ENCODE assay signal across 28 cellular contexts in genomic region chr3:112651076-112651475, GRCh38. TPM values are rescaled to one million over a fixed set of nuclear protein-coding genes. Genes with fewer than 3 reads are reported as not detected.
DNase-seq lines count a peak whose midpoint lies in the region; ATAC-seq, FAIRE-seq and TF ChIP-seq lines count a peak whose summit lies in the region.
"Had no signal": no experiment of that assay in that cellular context is flagged by ENCODE, and none has a peak within 500 bp of the region (broad histone marks: within the 10 kb centered on the region; RNA-seq: fewer than 3 reads in every experiment).

No MANE protein-coding gene starts in this region.

- no peak for ATAC-seq in esophagus mucosa
- ATAC-seq: lower lobe of right lung, WTC11 had no signal

- H3K36me3 ChIP-seq in fibroblast of lung (ENCODE audit: control insufficient read depth, insufficient read depth, low read length): no peaks in the 10 kb centered on the region
- H3K36me3 ChIP-seq in skeletal muscle satellite cell (ENCODE audit: insufficient read depth, low read length): no peaks in the 10 kb centered on the region
- H3K36me3 ChIP-seq: BLaER1 treated with 17β-estradiol and CSF1 and Interleukin-3, amounts not matched to agents 10 nM and 100 nM; lower lobe of right lung; thoracic aorta had no signal

- no peaks in the 10 kb centered on the region for H3K79me2 ChIP-seq in fibroblast of lung (ENCODE audit: control insufficient read depth, insufficient read depth, low read length)
- H3K79me2 ChIP-seq: parathyroid adenoma had no signal

- H3K27me3 ChIP-seq in fibroblast of lung (ENCODE audit: control insufficient read depth, insufficient read depth, low read length) (no peaks in the 10 kb centered on the region), skeletal muscle satellite cell (ENCODE audit: control insufficient read depth, insufficient read depth, low read length) (no peaks in the 10 kb centered on the region)
- H3K27me3 ChIP-seq: BLaER1 treated with 17β-estradiol and CSF1 and Interleukin-3, amounts not matched to agents 10 nM and 100 nM had no signal

- DNase-seq in AG10803 (ENCODE audit: low read depth) (peak; percentile 71), RCC 7860 (ENCODE audit: low spot score) (no peak), fibroblast of lung (ENCODE audit: low read depth in 2 of 2) (no peak), mucosa of gallbladder (ENCODE audit: low spot score) (no peak), SKM-1 treated with dmso at 0.1 percent for 144 hours (lab: John Stamatoyannopoulos, UW; ENCODE audit: unreplicated experiment) (no peak)
- DNase-seq: activated CD4-positive, alpha-beta T cell treated with anti-CD3 and anti-CD28 coated beads, Interleukin-2, amount 10 ng/mL, durations not matched to agents 7 days and 5 days; activated effector memory CD4-positive, alpha-beta T cell treated with Interleukin-2 at 50 U/mL for 16 hours; activated T-cell treated with anti-CD3 and anti-CD28 coated beads, Interleukin-2, amount 50 U/mL, for 1 hour; anterior cingulate cortex; caudate nucleus; cortex of kidney; effector memory CD4-positive, alpha-beta T cell; head of caudate nucleus; lower lobe of right lung; nephron progenitor cell; retina; RPMI8226; stimulated activated CD4-positive, alpha-beta T cell treated with anti-CD3 and anti-CD28 coated beads, Interleukin-1b, Interleukin-23, amount 100 ng/mL, for 48 hours; stimulated activated naive CD4-positive, alpha-beta T cell treated with Interleukin-2 at 50 U/mL for 16 hours; T-helper 1 cell had no signal

- H3K27ac ChIP-seq in fibroblast of lung (ENCODE audit: insufficient read depth, low read length): peak overlapping the region; percentile 16
- H3K27ac ChIP-seq: BLaER1 treated with 17β-estradiol and CSF1 and Interleukin-3, amounts not matched to agents 10 nM and 100 nM; lower lobe of right lung; parathyroid adenoma; thoracic aorta had no signal

- H3K4me3 ChIP-seq in AG10803 (ENCODE audit: low read length) (no peak overlapping the region), fibroblast of lung (replicated peaks in 1 of 4; ENCODE audit: control extremely low read depth in 1 of 4, insufficient read depth in 1 of 4, low read depth in 3 of 4, low read length in 4 of 4) (no peak overlapping the region), skeletal muscle satellite cell (ENCODE audit: low read length) (no peak overlapping the region)
- H3K4me3 ChIP-seq: BLaER1 treated with 17β-estradiol and CSF1 and Interleukin-3, amounts not matched to agents 10 nM and 100 nM; lower lobe of right lung; thoracic aorta had no signal

- no peak overlapping the region for H3K4me2 ChIP-seq in fibroblast of lung (ENCODE audit: extremely low read depth, insufficient read depth, low read length)
- no peak overlapping the region for H3K4me2 ChIP-seq in skeletal muscle satellite cell (ENCODE audit: low read length)
- H3K4me2 ChIP-seq: BLaER1 treated with 17β-estradiol and CSF1 and Interleukin-3, amounts not matched to agents 10 nM and 100 nM had no signal

- no peak overlapping the region for H2AFZ ChIP-seq in fibroblast of lung (ENCODE audit: low read length)
- H2AFZ ChIP-seq: parathyroid adenoma had no signal

- H3K9ac ChIP-seq in fibroblast of lung (ENCODE audit: insufficient read depth, low read length) (no peak overlapping the region), skeletal muscle satellite cell (ENCODE audit: low read depth, low read length) (peak overlapping the region; percentile 77)
- H3K9ac ChIP-seq: BLaER1 treated with 17β-estradiol and CSF1 and Interleukin-3, amounts not matched to agents 10 nM and 100 nM; parathyroid adenoma had no signal

- H4K20me1 ChIP-seq in fibroblast of lung (ENCODE audit: control insufficient read depth, extremely low read depth, insufficient read depth, low read length): no peaks in the 10 kb centered on the region
- H4K20me1 ChIP-seq: BLaER1 treated with 17β-estradiol and CSF1 and Interleukin-3, amounts not matched to agents 10 nM and 100 nM had no signal

- TF ChIP-seq CTCF in AG10803 (conservative IDR thresholded peaks at IDR 0.05; ENCODE audit: low read length) (no peak), fibroblast of lung (conservative IDR thresholded peaks at IDR 0.05 in 1 of 2, IDR thresholded peaks at IDR 0.05 in 1 of 2; ENCODE audit: low read depth in 1 of 2, low read length in 2 of 2) (no peak)

- no peaks in the 10 kb centered on the region for H3K9me3 ChIP-seq in fibroblast of lung (ENCODE audit: control insufficient read depth, insufficient read depth, low read depth, low read length)
- no peaks in the 10 kb centered on the region for H3K9me3 ChIP-seq in skeletal muscle satellite cell (replicated peaks; ENCODE audit: low read length)
- H3K9me3 ChIP-seq: BLaER1 treated with 17β-estradiol and CSF1 and Interleukin-3, amounts not matched to agents 10 nM and 100 nM; lower lobe of right lung; thoracic aorta had no signal

- H3K4me1 ChIP-seq in fibroblast of lung (ENCODE audit: control insufficient read depth, extremely low read depth, insufficient read depth, low read length) (peaks cover 40% of the 10 kb centered on the region), skeletal muscle satellite cell (ENCODE audit: control insufficient read depth, insufficient read depth, low read length) (peaks cover 91% of the 10 kb centered on the region)
- H3K4me1 ChIP-seq: parathyroid adenoma had no signal

- peak; percentile 65 for FAIRE-seq in RCC 7860 (lab: Jason Lieb, UNC)
- FAIRE-seq: GM12892, urothelium cell line had no signal

RNA-seq across cellular contexts. Expression of gene CCDC80, which starts 10.1 kb away (rescaled TPM):
- 153 and 366 TPM in 2 replicates for total RNA-seq in fibroblast of lung
- polyA plus RNA-seq in fibroblast of lung: 131 and 526 TPM in 2 replicates
- 362 and 1,849 TPM in 2 replicates for polyA plus RNA-seq in fibroblast of lung (2012)
- 162 and 660 TPM in 2 replicates for polyA minus RNA-seq in fibroblast of lung (ENCODE audit: low replicate concordance)
- 232 and 249 TPM in 2 replicates for total RNA-seq in skeletal muscle satellite cell (2012; rRNA removed)
- total RNA-seq in mucosa of gallbladder: 67.8 TPM
- total RNA-seq in esophagus mucosa: 13.2 TPM
- total RNA-seq: activated CD4-positive, alpha-beta T cell treated with anti-CD3 and anti-CD28 coated beads, Interleukin-2, amount 10 ng/mL, durations not matched to agents 7 days and 5 days had no signal
